In the genomic region with DNA sequence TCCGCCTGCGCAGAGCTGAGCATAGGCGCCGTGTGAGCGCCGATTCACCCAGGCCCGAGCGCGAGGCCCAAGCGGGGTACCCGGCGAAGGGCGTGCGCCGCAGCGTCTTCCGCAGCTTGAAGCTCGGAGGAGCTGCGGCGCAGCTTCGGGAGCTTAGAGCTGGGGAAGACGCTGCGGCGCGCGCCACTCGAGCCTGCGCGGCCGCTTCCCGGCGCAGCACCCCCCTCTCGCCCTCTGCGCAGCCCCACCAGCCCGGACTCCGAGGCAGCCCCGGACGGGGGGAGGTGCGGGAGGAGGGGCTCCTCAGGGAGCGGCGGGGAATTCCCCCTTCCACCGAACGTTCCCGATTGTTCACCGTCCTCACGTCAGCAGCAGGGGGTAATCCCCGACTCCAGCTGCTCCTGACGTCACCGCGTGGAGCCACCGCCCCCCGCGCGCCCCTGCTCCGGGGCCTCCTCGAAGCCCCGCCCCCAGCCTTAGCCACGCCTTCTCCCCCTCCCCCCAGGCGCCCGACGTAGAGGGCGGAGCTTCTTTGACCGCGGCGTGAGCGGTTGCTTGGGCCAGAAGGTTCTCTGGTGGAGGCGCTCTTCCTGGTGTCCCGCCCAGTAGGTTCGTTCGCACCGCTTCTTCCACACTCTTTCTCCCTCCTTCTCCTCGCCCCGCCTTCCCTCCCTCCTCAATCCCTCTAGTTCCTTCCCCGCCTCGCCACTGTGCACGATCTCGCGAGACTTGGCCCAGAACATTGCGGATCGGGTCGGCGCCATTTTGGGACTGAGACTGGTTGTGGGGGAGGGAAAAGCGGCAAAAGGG, we compare ENCODE assay signal across 7 cellular contexts. TPM values are rescaled to one million over a fixed set of nuclear protein-coding genes. Genes with fewer than 3 reads are reported as not detected.
A peak's percentile ranks its signal among the peaks of the same experiment; 100 is the strongest.
DNase-seq lines count a peak whose midpoint lies in the region; ATAC-seq and TF ChIP-seq lines count a peak whose summit lies in the region.

TSS of gene GPBP1 (plus strand) at position 742 of the 810 bp plus-strand sequence. CDS start 40,072 bp downstream, outside the sequence.

- WGBS in hepatocyte (ENCODE audit: low lambda C conversion rate, missing lambda C conversion rate): under 1% methylated on average over 58 of the region's 83 CpGs

- H3K4me1 ChIP-seq in hepatocyte (ENCODE audit: insufficient read depth): peaks cover 5% of the 10 kb centered on the region

- peaks cover 47% of the 10 kb centered on the region for H3K79me2 ChIP-seq in hepatocyte

- no peaks in the 10 kb centered on the region for H3K9me3 ChIP-seq in hepatocyte (ENCODE audit: low read depth)

- peak; percentile 45 for ATAC-seq in GM18508 (IDR thresholded peaks at IDR 0.05; ENCODE audit: insufficient read depth, unreplicated experiment)
- peak; percentile 68 for ATAC-seq in HG03025 (IDR thresholded peaks at IDR 0.05; ENCODE audit: low FRiP score, unreplicated experiment)

- H2AFZ ChIP-seq in hepatocyte: peak within 1 kb of the TSS; percentile 86

- no peak for TF ChIP-seq CTCF in hepatocyte (IDR thresholded peaks at IDR 0.05; ENCODE audit: poor library complexity)

- H4K20me1 ChIP-seq in hepatocyte (ENCODE audit: insufficient read depth, poor library complexity, severe bottlenecking): peaks cover 38% of the 10 kb centered on the region

- H3K27ac ChIP-seq in hepatocyte: peak within 1 kb of the TSS; percentile 99

- DNase-seq in NCI-H2081 (lab: John Stamatoyannopoulos, UW) (peak; percentile 95 to 96), T1000 (lab: John Stamatoyannopoulos, UW) (peak; percentile 98), astrocyte of the hippocampus (ENCODE audit: low read depth, low spot score) (peak; percentile 99), hepatocyte (ENCODE audit: low spot score) (peak; percentile 100), retina (peak; percentile 97)

- peak within 1 kb of the TSS; percentile 66 for H3K4me3 ChIP-seq in hepatocyte

- no peaks in the 10 kb centered on the region for H3K9me2 ChIP-seq in hepatocyte (replicated peaks; ENCODE audit: insufficient read depth)

- peak within 1 kb of the TSS; percentile 89 for H3K4me2 ChIP-seq in hepatocyte

- no peaks in the 10 kb centered on the region for H3K36me3 ChIP-seq in hepatocyte (replicated peaks; ENCODE audit: insufficient read depth, low read depth)

- H3K27me3 ChIP-seq in hepatocyte: no peaks in the 10 kb centered on the region

RNA-seq across cellular contexts. Expression of gene GPBP1, which starts in this region (rescaled TPM):
- 86.1 and 95.4 TPM in 2 replicates for total RNA-seq in hepatocyte
- polyA plus RNA-seq in hepatocyte: 47.0 and 49.0 TPM in 2 replicates

Comparison
In these comparisons a context has a peak if more than half of its experiments do, and no peak if none do; other contexts are left out.
1. Peak in every context shown above with its lines: DNase-seq, ATAC-seq, H3K4me3 ChIP-seq and H3K27ac ChIP-seq.